11 cellular contexts compared by ENCODE assay signal in the genomic region with DNA sequence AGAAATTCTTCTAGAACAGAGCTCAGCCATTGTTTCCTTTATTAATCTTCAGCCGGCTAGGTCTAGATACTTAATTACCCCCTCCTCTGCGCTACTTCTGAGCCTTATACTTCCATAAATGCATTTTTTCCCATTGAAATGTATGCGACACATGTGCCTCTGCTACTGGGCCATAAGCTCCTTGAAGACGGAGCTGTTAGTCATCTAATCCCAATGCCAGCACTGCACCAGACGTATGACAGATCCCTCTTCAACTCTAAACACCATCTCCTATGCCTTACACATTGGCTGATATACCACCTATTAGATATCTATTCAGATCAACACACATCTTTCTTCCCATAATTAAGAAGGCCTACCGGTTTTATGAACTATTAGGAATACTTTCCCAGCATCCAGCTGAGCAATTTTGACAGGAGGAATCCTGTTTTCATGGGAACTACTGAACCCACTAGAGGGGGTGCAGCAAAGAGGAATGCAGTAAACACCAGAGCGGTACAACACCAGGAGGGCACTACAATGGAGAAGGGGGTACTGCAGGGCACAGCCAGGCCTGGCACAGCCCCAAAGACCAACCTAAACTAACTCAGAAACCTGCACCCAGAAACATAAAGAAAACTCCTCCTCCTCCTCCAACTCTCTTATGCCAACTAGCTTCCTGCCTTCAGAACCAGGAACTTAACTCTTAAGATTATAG. TPM values are rescaled to one million over a fixed set of nuclear protein-coding genes. Genes with fewer than 3 reads are reported as not detected.
DNase-seq lines count a peak whose midpoint lies in the region; ATAC-seq and TF ChIP-seq lines count a peak whose summit lies in the region.
"Had no signal": no experiment of that assay in that cellular context is flagged by ENCODE, and none has a peak within 500 bp of the region (broad histone marks: within the 10 kb centered on the region; RNA-seq: fewer than 3 reads in every experiment).

No MANE protein-coding gene starts in this region.

- no peak overlapping the region for H3K4me3 ChIP-seq in RWPE2 (ENCODE audit: severe bottlenecking)
- H3K4me3 ChIP-seq: tibial artery had no signal

- H3K4me1 Mint-ChIP-seq in activated CD8-positive, alpha-beta memory T cell treated with anti-CD3 and anti-CD28 coated beads, Interleukin-2, amount 10 ng/mL, durations not matched to agents 7 days and 5 days: peaks cover 68% of the 10 kb centered on the region
- peaks cover 92% of the 10 kb centered on the region for H3K4me1 Mint-ChIP-seq in stimulated activated effector memory CD8-positive, alpha-beta T cell treated with anti-CD3 and anti-CD28 coated beads, Interleukin-12 subunit alpha, Interleukin-12 subunit beta, amount 100 ng/mL, for 72 hours

- H3K27ac ChIP-seq in RWPE2 (ENCODE audit: poor library complexity, severe bottlenecking) (peak overlapping the region; percentile 16), epithelial cell of prostate (peak overlapping the region; percentile 48)
- H3K27ac ChIP-seq: tibial artery had no signal

- H3K27me3 Mint-ChIP-seq in activated CD8-positive, alpha-beta memory T cell treated with anti-CD3 and anti-CD28 coated beads, Interleukin-2, amount 10 ng/mL, durations not matched to agents 7 days and 5 days: no peaks in the 10 kb centered on the region

- peak overlapping the region; percentile 18 for H3K27ac Mint-ChIP-seq in activated CD8-positive, alpha-beta memory T cell treated with anti-CD3 and anti-CD28 coated beads, Interleukin-2, amount 10 ng/mL, durations not matched to agents 7 days and 5 days
- peak overlapping the region; percentile 79 for H3K27ac Mint-ChIP-seq in stimulated activated effector memory CD8-positive, alpha-beta T cell treated with anti-CD3 and anti-CD28 coated beads, Interleukin-12 subunit alpha, Interleukin-12 subunit beta, amount 100 ng/mL, for 72 hours

- peaks cover 28% of the 10 kb centered on the region for H3K36me3 Mint-ChIP-seq in activated CD8-positive, alpha-beta memory T cell treated with anti-CD3 and anti-CD28 coated beads, Interleukin-2, amount 10 ng/mL, durations not matched to agents 7 days and 5 days
- H3K36me3 Mint-ChIP-seq in stimulated activated effector memory CD8-positive, alpha-beta T cell treated with anti-CD3 and anti-CD28 coated beads, Interleukin-12 subunit alpha, Interleukin-12 subunit beta, amount 100 ng/mL, for 72 hours: peaks cover 74% of the 10 kb centered on the region

- peaks cover 25% of the 10 kb centered on the region for H3K4me1 ChIP-seq in RWPE2 (ENCODE audit: insufficient read depth, poor library complexity, severe bottlenecking)

- no peaks in the 10 kb centered on the region for H3K9me3 Mint-ChIP-seq in activated CD8-positive, alpha-beta memory T cell treated with anti-CD3 and anti-CD28 coated beads, Interleukin-2, amount 10 ng/mL, durations not matched to agents 7 days and 5 days (ENCODE audit: low read depth)
- H3K9me3 Mint-ChIP-seq in stimulated activated effector memory CD8-positive, alpha-beta T cell treated with anti-CD3 and anti-CD28 coated beads, Interleukin-12 subunit alpha, Interleukin-12 subunit beta, amount 100 ng/mL, for 72 hours: no peaks in the 10 kb centered on the region

- peaks cover 28% of the 10 kb centered on the region for H3K36me3 ChIP-seq in RWPE2 (ENCODE audit: low read depth)
- H3K36me3 ChIP-seq: tibial artery had no signal

- H3K9me3 ChIP-seq in RWPE2 (ENCODE audit: severe bottlenecking): no peaks in the 10 kb centered on the region
- H3K9me3 ChIP-seq: tibial artery had no signal

- no peak for DNase-seq in activated CD8-positive, alpha-beta memory T cell treated with anti-CD3 and anti-CD28 coated beads, Interleukin-2, amount 10 ng/mL, durations not matched to agents 7 days and 5 days
- DNase-seq in activated CD8-positive, alpha-beta memory T cell treated with anti-CD3 and anti-CD28 coated beads for 24 hours: no peak
- DNase-seq in RWPE2 (ENCODE audit: low spot score) (no peak), epithelial cell of prostate (ENCODE audit: low read depth, low spot score) (no peak), NK-92 (lab: John Stamatoyannopoulos, UW; ENCODE audit: unreplicated experiment) (no peak), activated gamma-delta T cell treated with Interleukin-2 at 50 U/mL for 16 hours (no peak)
- no peak for DNase-seq in stimulated activated effector memory CD8-positive, alpha-beta T cell treated with anti-CD3 and anti-CD28 coated beads, Interleukin-12 subunit alpha, Interleukin-12 subunit beta, amount 100 ng/mL, for 72 hours (ENCODE audit: low spot score in 2 of 2)
- DNase-seq: cortex of kidney; stimulated activated CD4-positive, alpha-beta T cell treated with anti-CD3 and anti-CD28 coated beads, Interleukin-2, amount 100 ng/mL, for 48 hours had no signal

- no peak for TF ChIP-seq CTCF in RWPE2 (IDR thresholded peaks at IDR 0.05; ENCODE audit: poor library complexity, severe bottlenecking)

- H3K4me3 Mint-ChIP-seq in activated CD8-positive, alpha-beta memory T cell treated with anti-CD3 and anti-CD28 coated beads, Interleukin-2, amount 10 ng/mL, durations not matched to agents 7 days and 5 days: no peak overlapping the region
- peak overlapping the region; percentile 41 for H3K4me3 Mint-ChIP-seq in stimulated activated effector memory CD8-positive, alpha-beta T cell treated with anti-CD3 and anti-CD28 coated beads, Interleukin-12 subunit alpha, Interleukin-12 subunit beta, amount 100 ng/mL, for 72 hours

- CTCF ChIA-PET in activated CD8-positive, alpha-beta memory T cell treated with anti-CD3 and anti-CD28 coated beads, Interleukin-2, amount 10 ng/mL, durations not matched to agents 7 days and 5 days (lab: Charles Lee): no interaction called here

- H3K27me3 ChIP-seq in RWPE2 (ENCODE audit: insufficient read depth, poor library complexity, severe bottlenecking): no peaks in the 10 kb centered on the region
- H3K27me3 ChIP-seq: tibial artery had no signal

- no peak for ATAC-seq in activated CD8-positive, alpha-beta memory T cell treated with anti-CD3 and anti-CD28 coated beads, Interleukin-2, amount 10 ng/mL, durations not matched to agents 7 days and 5 days
- ATAC-seq in RWPE2 (ENCODE audit: low read depth) (peak; percentile 68), HG02852 (IDR thresholded peaks at IDR 0.05; ENCODE audit: unreplicated experiment) (no peak)
- ATAC-seq in stimulated activated effector memory CD8-positive, alpha-beta T cell treated with anti-CD3 and anti-CD28 coated beads, Interleukin-12 subunit alpha, Interleukin-12 subunit beta, amount 100 ng/mL, for 72 hours: no peak

RNA-seq across cellular contexts. Expression of a gene that starts 18.8 kb away (rescaled TPM):
- 100 to 1,000 TPM; 134 to 148 TPM for total RNA-seq in activated CD8-positive, alpha-beta memory T cell treated with anti-CD3 and anti-CD28 coated beads, Interleukin-2, amount 10 ng/mL, durations not matched to agents 7 days and 5 days
